12 cellular contexts compared by ENCODE assay signal in genomic region chr19:53156888-53157287, GRCh38. TPM values are rescaled to one million over a fixed set of nuclear protein-coding genes. Genes with fewer than 3 reads are reported as not detected.
DNase-seq lines count a peak whose midpoint lies in the region; ATAC-seq, FAIRE-seq and TF ChIP-seq lines count a peak whose summit lies in the region.
"Had no signal": no experiment of that assay in that cellular context is flagged by ENCODE, and none has a peak within 500 bp of the region (broad histone marks: within the 10 kb centered on the region; RNA-seq: fewer than 3 reads in every experiment).

No MANE protein-coding gene starts in this region.

- H3K27me3 ChIP-seq in BLaER1 (no peaks in the 10 kb centered on the region), adipocyte (replicated peaks; ENCODE audit: control insufficient read depth, insufficient read depth, low read length) (no peaks in the 10 kb centered on the region)
- H3K27me3 ChIP-seq: SJSA1, thyroid gland had no signal

- H3K36me3 ChIP-seq in BLaER1 (peaks cover 42% of the 10 kb centered on the region), adipocyte (ENCODE audit: control insufficient read depth, insufficient read depth, low read length, severe bottlenecking) (peaks cover 4% of the 10 kb centered on the region)
- H3K36me3 ChIP-seq: SJSA1 had no signal

- no peak for TF ChIP-seq CTCF in GM13977 (IDR thresholded peaks at IDR 0.05; ENCODE audit: extremely low read depth, insufficient read depth, missing control alignments)

- H3K9me3 Mint-ChIP-seq in natural killer cell treated with Interleukin-12 subunit alpha and Interleukin-12 subunit beta and Interleukin-15 and Interleukin-18, amount 100 ng/mL, for 72 hours, result peaks cover 19% of the 10 kb centered on the region

- H3K4me3 ChIP-seq in BLaER1, result peak overlapping the region; percentile 79; the same call in 1 of the 2 replicates
- peak overlapping the region; percentile 83 for H3K4me3 ChIP-seq in adipocyte (ENCODE audit: low read length)
- H3K4me3 ChIP-seq: SJSA1 had no signal

- peaks cover 22% of the 10 kb centered on the region for H3K4me1 ChIP-seq in BLaER1
- H3K4me1 ChIP-seq in adipocyte (ENCODE audit: control insufficient read depth, insufficient read depth, low read length), result peaks cover 8% of the 10 kb centered on the region

- peaks cover 48% of the 10 kb centered on the region for H3K9me3 ChIP-seq in BLaER1
- peaks cover 14% of the 10 kb centered on the region for H3K9me3 ChIP-seq in adipocyte (ENCODE audit: control insufficient read depth, low read length)
- H3K9me3 ChIP-seq: thyroid gland had no signal

- H3K4me3 Mint-ChIP-seq in natural killer cell treated with Interleukin-12 subunit alpha and Interleukin-12 subunit beta and Interleukin-15 and Interleukin-18, amount 100 ng/mL, for 72 hours, result peak overlapping the region; percentile 73

- H3K9ac ChIP-seq in BLaER1, result no peak overlapping the region
- H3K9ac ChIP-seq in adipocyte (ENCODE audit: low read length), result no peak overlapping the region

- H3K4me2 ChIP-seq in BLaER1, result peak overlapping the region; percentile 96

- H3K27ac ChIP-seq in BLaER1, result no peak overlapping the region
- H3K27ac ChIP-seq: SJSA1 had no signal

- no peak for TF ChIP-seq POLR2A in GM12891 (IDR thresholded peaks at IDR 0.05; ENCODE audit: low read depth, low read length)

- H3K4me1 Mint-ChIP-seq in natural killer cell treated with Interleukin-12 subunit alpha and Interleukin-12 subunit beta and Interleukin-15 and Interleukin-18, amount 100 ng/mL, for 72 hours (ENCODE audit: low read depth in 2 of 2), result peaks cover 12 to 22% of the 10 kb centered on the region in 2 donors

- peaks cover 17% of the 10 kb centered on the region for H4K20me1 ChIP-seq in BLaER1

- no peak for ATAC-seq in natural killer cell treated with Interleukin-12 subunit alpha and Interleukin-12 subunit beta and Interleukin-15 and Interleukin-18, amount 100 ng/mL, for 72 hours
- no peak for ATAC-seq in GM21619 (IDR thresholded peaks at IDR 0.05; ENCODE audit: unreplicated experiment)
- no peak for ATAC-seq in GM19467 (IDR thresholded peaks at IDR 0.05; ENCODE audit: unreplicated experiment)

- peaks cover 51% of the 10 kb centered on the region for H3K36me3 Mint-ChIP-seq in natural killer cell treated with Interleukin-12 subunit alpha and Interleukin-12 subunit beta and Interleukin-15 and Interleukin-18, amount 100 ng/mL, for 72 hours

- H3K27ac Mint-ChIP-seq in natural killer cell treated with Interleukin-12 subunit alpha and Interleukin-12 subunit beta and Interleukin-15 and Interleukin-18, amount 100 ng/mL, for 72 hours, result peak overlapping the region; percentile 51 to 53

- in situ Hi-C loops in GM13977 (cut with MboI; ENCODE audit: low pct_unique_long_range_greater_than_20kb, low sequenced_read_pairs, unreplicated experiment), result no loop called here

- H3K27me3 Mint-ChIP-seq in natural killer cell treated with Interleukin-12 subunit alpha and Interleukin-12 subunit beta and Interleukin-15 and Interleukin-18, amount 100 ng/mL, for 72 hours, result peaks cover 0 to 3% of the 10 kb centered on the region in 2 donors

- no peak for FAIRE-seq in GM12891 (lab: Jason Lieb, UNC)

- DNase-seq in GM12891 (ENCODE audit: insufficient read length, low spot score), result no peak
- DNase-seq in adipocyte (ENCODE audit: low read depth), result no peak
- DNase-seq in natural killer cell treated with Interleukin-12 subunit alpha and Interleukin-12 subunit beta and Interleukin-15 and Interleukin-18, amount 100 ng/mL, for 72 hours (ENCODE audit: low spot score), result no peak
- DNase-seq in NCI-H1694 (lab: John Stamatoyannopoulos, UW), result no peak
- DNase-seq in GM13977 (ENCODE audit: low spot score), result no peak
- DNase-seq: stimulated activated CD4-positive, alpha-beta T cell treated with anti-CD3 and anti-CD28 coated beads, Interleukin-4, amount 100 ng/mL, for 4 hours had no signal

TF ChIP-seq in GM12891, 5 proteins besides CTCF, POLR2A, EP300 and RAD21:
- TF ChIP-seq SPI1 (IDR thresholded peaks at IDR 0.05; ENCODE audit: low read depth, low read length) (peak; percentile 39; the same call in 1 of the 2 replicates), TAF1 (IDR thresholded peaks at IDR 0.05; ENCODE audit: low read depth, low read length) (no peak), POU2F2 (IDR thresholded peaks at IDR 0.05; ENCODE audit: low read depth, low read length) (no peak), PAX5 (IDR thresholded peaks at IDR 0.05; ENCODE audit: insufficient read depth, low read length, severe bottlenecking) (no peak), POLR2AphosphoS5 (IDR thresholded peaks at IDR 0.05; ENCODE audit: low read depth, low read length) (no peak)

RNA-seq across cellular contexts. Expression of gene ZNF347, which starts 2.0 kb away (rescaled TPM):
- polyA plus RNA-seq in GM12891 (2012; ENCODE audit: low read depth, missing spikeins), result 1.5 TPM
- total RNA-seq in natural killer cell treated with Interleukin-12 subunit alpha and Interleukin-12 subunit beta and Interleukin-15 and Interleukin-18, amount 100 ng/mL, for 72 hours, result 10 to 100 TPM in 1 of 2 donors, 1 to 10 TPM in 1; 4.6 to 12.6 TPM

RNA-seq across cellular contexts. Expression of gene ZNF415, which starts 24.2 kb away (rescaled TPM):
- 1.1 TPM for polyA plus RNA-seq in GM12891 (2012; ENCODE audit: low read depth, missing spikeins)
- total RNA-seq in natural killer cell treated with Interleukin-12 subunit alpha and Interleukin-12 subunit beta and Interleukin-15 and Interleukin-18, amount 100 ng/mL, for 72 hours, result 1 to 10 TPM; 1.1 to 3.2 TPM
- total RNA-seq: NCI-H460 had no signal

RNA-seq across cellular contexts. Expression of gene ZNF665, which starts 36.3 kb away (rescaled TPM):
- polyA plus RNA-seq in GM12891 (2012; ENCODE audit: low read depth, missing spikeins), result 1.8 TPM
- 1 to 10 TPM; 2.1 to 3.0 TPM for total RNA-seq in natural killer cell treated with Interleukin-12 subunit alpha and Interleukin-12 subunit beta and Interleukin-15 and Interleukin-18, amount 100 ng/mL, for 72 hours
- total RNA-seq: NCI-H460 had no signal

RNA-seq across cellular contexts. Expression of gene ZNF160, which starts 53.7 kb away (rescaled TPM):
- 11.5 TPM for polyA plus RNA-seq in GM12891 (2012; ENCODE audit: low read depth, missing spikeins)
- total RNA-seq in natural killer cell treated with Interleukin-12 subunit alpha and Interleukin-12 subunit beta and Interleukin-15 and Interleukin-18, amount 100 ng/mL, for 72 hours, result 10 to 100 TPM; 31.3 to 41.4 TPM
